14 cellular contexts compared by ENCODE assay signal in the genomic region with DNA sequence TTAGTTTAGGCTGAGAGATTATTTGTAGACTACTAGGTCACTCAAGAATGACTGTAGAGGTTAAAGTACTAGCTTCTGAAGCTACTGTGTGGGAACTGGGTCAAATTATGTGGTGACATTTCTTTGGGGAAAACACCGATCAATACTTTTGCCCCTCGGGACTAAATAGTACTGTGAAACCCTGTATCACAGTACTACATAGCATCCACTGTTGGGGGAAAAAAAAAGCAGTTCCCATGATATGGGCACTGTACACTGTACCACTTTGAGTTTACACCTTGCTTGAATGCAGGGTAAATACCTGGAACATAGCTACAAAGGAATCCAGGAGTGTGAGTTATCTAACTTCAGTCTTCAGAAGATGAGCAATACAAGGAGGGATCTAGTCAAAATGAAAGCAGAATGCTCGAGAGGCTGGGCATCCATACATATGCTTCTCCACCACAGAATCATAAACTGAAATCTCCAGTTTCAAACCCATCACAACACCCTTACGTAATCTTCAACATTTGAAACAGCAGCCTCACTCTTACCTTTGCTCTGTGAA.
DNase-seq lines count a peak whose midpoint lies in the region; ATAC-seq lines count a peak whose summit lies in the region.
"Had no signal": no experiment of that assay in that cellular context is flagged by ENCODE, and none has a peak within 500 bp of the region (broad histone marks: within the 10 kb centered on the region; RNA-seq: fewer than 3 reads in every experiment).

No MANE protein-coding gene starts in this region.

- H3K4me1 Mint-ChIP-seq in activated T-cell treated with anti-CD3 and anti-CD28 coated beads, Interleukin-2, amount 50 U/mL, for 72 hours (ENCODE audit: low read depth) = peaks cover 7% of the 10 kb centered on the region
- H3K4me1 Mint-ChIP-seq in activated T-helper 17 cell treated with anti-CD3 and anti-CD28 coated beads, Interleukin-2, amount 50 U/mL, for 72 hours = no peaks in the 10 kb centered on the region

- H3K27me3 Mint-ChIP-seq in activated T-cell treated with anti-CD3 and anti-CD28 coated beads, Interleukin-2, amount 50 U/mL, for 72 hours (ENCODE audit: low read depth) = peaks cover 4% of the 10 kb centered on the region
- H3K27me3 Mint-ChIP-seq in activated T-helper 17 cell treated with anti-CD3 and anti-CD28 coated beads, Interleukin-2, amount 50 U/mL, for 72 hours = no peaks in the 10 kb centered on the region

- H3K4me3 Mint-ChIP-seq in activated T-cell treated with anti-CD3 and anti-CD28 coated beads, Interleukin-2, amount 50 U/mL, for 72 hours = no peak overlapping the region
- H3K4me3 Mint-ChIP-seq in activated T-helper 17 cell treated with anti-CD3 and anti-CD28 coated beads, Interleukin-2, amount 50 U/mL, for 72 hours = no peak overlapping the region

- DNase-seq in activated T-cell treated with anti-CD3 and anti-CD28 coated beads, Interleukin-2, amount 50 U/mL, for 72 hours = peak in 1 of 2 donors; percentile 1
- DNase-seq in activated T-cell treated with anti-CD3 and anti-CD28 coated beads, Interleukin-2, amount 50 U/mL, for 48 hours = no peak
- no peak for DNase-seq in HPDE6-E6E7 (ENCODE audit: extremely low spot score)
- DNase-seq in NCI-H2081 treated with DMSO at 0.1 percent for 48 hours (lab: John Stamatoyannopoulos, UW) = no peak
- DNase-seq: NCI-H1694 treated with DMSO at 0.1 percent for 48 hours; NCI-H82; stimulated activated CD4-positive, alpha-beta T cell treated with anti-CD3 and anti-CD28 coated beads, Interleukin-1b, Interleukin-23, amount 100 ng/mL, for 48 hours had no signal

- ATAC-seq in activated T-cell treated with anti-CD3 and anti-CD28 coated beads, Interleukin-2, amount 50 U/mL, for 72 hours (replicated peaks in 1 of 2) = peak; percentile 77 to 79
- ATAC-seq in GM21717 (IDR thresholded peaks at IDR 0.05; ENCODE audit: unreplicated experiment) (peak; percentile 86), HG03196 (IDR thresholded peaks at IDR 0.05; ENCODE audit: unreplicated experiment) (peak; percentile 87), HG03354 (IDR thresholded peaks at IDR 0.05; ENCODE audit: poor library complexity, severe bottlenecking, unreplicated experiment) (no peak)
- ATAC-seq in activated T-helper 17 cell treated with anti-CD3 and anti-CD28 coated beads, Interleukin-2, amount 50 U/mL, for 72 hours (replicated peaks) = peak; percentile 86
- ATAC-seq: A549, K562 had no signal

- H3K27ac Mint-ChIP-seq in activated T-cell treated with anti-CD3 and anti-CD28 coated beads, Interleukin-2, amount 50 U/mL, for 72 hours = no peak overlapping the region
- no peak overlapping the region for H3K27ac Mint-ChIP-seq in activated T-helper 17 cell treated with anti-CD3 and anti-CD28 coated beads, Interleukin-2, amount 50 U/mL, for 72 hours
- H3K27ac Mint-ChIP-seq: activated naive CD4-positive, alpha-beta T cell treated with anti-CD3 and anti-CD28 coated beads, Interleukin-2, amount 50 U/mL, for 72 hours had no signal

- no peaks in the 10 kb centered on the region for H3K36me3 Mint-ChIP-seq in activated T-cell treated with anti-CD3 and anti-CD28 coated beads, Interleukin-2, amount 50 U/mL, for 72 hours (ENCODE audit: insufficient read depth in 2 of 2)
- no peaks in the 10 kb centered on the region for H3K36me3 Mint-ChIP-seq in activated T-helper 17 cell treated with anti-CD3 and anti-CD28 coated beads, Interleukin-2, amount 50 U/mL, for 72 hours (ENCODE audit: low read depth)
- H3K36me3 Mint-ChIP-seq: activated naive CD4-positive, alpha-beta T cell treated with anti-CD3 and anti-CD28 coated beads, Interleukin-2, amount 50 U/mL, for 72 hours had no signal

- no peaks in the 10 kb centered on the region for H3K9me3 Mint-ChIP-seq in activated T-cell treated with anti-CD3 and anti-CD28 coated beads, Interleukin-2, amount 50 U/mL, for 72 hours
- no peaks in the 10 kb centered on the region for H3K9me3 Mint-ChIP-seq in activated T-helper 17 cell treated with anti-CD3 and anti-CD28 coated beads, Interleukin-2, amount 50 U/mL, for 72 hours
- H3K9me3 Mint-ChIP-seq: activated naive CD4-positive, alpha-beta T cell treated with anti-CD3 and anti-CD28 coated beads, Interleukin-2, amount 50 U/mL, for 72 hours had no signal
